Comparison of ENCODE assay signal across 24 cellular contexts in genomic region chr19:10003271-10003670, GRCh38. TPM values are rescaled to one million over a fixed set of nuclear protein-coding genes. Genes with fewer than 3 reads are reported as not detected.
"Had no signal": no experiment of that assay in that cellular context is flagged by ENCODE, and none has a peak within 500 bp of the region (broad histone marks: within the 10 kb centered on the region; RNA-seq: fewer than 3 reads in every experiment).

No MANE protein-coding gene starts in this region.

- H3K36me3 ChIP-seq: brain microvascular endothelial cell, lower lobe of right lung, upper lobe of left lung had no signal

- H3K4me3 Mint-ChIP-seq: activated CD4-positive, alpha-beta memory T cell treated with anti-CD3 and anti-CD28 coated beads, Interleukin-2, amount 10 ng/mL, durations not matched to agents 7 days and 5 days; activated CD4-positive, alpha-beta T cell treated with anti-CD3 and anti-CD28 coated beads, Interleukin-2, amount 10 ng/mL, durations not matched to agents 24 days and 14 days; activated naive CD4-positive, alpha-beta T cell treated with anti-CD3 and anti-CD28 coated beads, Interleukin-2, amount 50 U/mL, for 24 hours; nephron progenitor cell had no signal

- FAIRE-seq: kidney had no signal

- ATAC-seq: activated CD4-positive, CD25-positive, alpha-beta regulatory T cell treated with anti-CD3 and anti-CD28 coated beads, Interleukin-2, amount 50 U/mL, for 24 hours; foreskin keratinocyte; lower lobe of right lung; mucosa of descending colon had no signal

- H3K27me3 ChIP-seq: brain microvascular endothelial cell, foreskin keratinocyte, upper lobe of left lung had no signal

- H3K4me3 ChIP-seq: lower lobe of right lung, mucosa of descending colon, upper lobe of left lung had no signal

- H3K27ac Mint-ChIP-seq: activated CD4-positive, alpha-beta memory T cell treated with anti-CD3 and anti-CD28 coated beads, Interleukin-2, amount 10 ng/mL, durations not matched to agents 7 days and 5 days; activated CD4-positive, alpha-beta T cell treated with anti-CD3 and anti-CD28 coated beads, Interleukin-2, amount 10 ng/mL, durations not matched to agents 24 days and 14 days; nephron progenitor cell had no signal

- H3K9me3 Mint-ChIP-seq: activated CD4-positive, alpha-beta memory T cell treated with anti-CD3 and anti-CD28 coated beads, Interleukin-2, amount 10 ng/mL, durations not matched to agents 7 days and 5 days; activated CD4-positive, alpha-beta T cell treated with anti-CD3 and anti-CD28 coated beads, Interleukin-2, amount 10 ng/mL, durations not matched to agents 24 days and 14 days; activated naive CD4-positive, alpha-beta T cell treated with anti-CD3 and anti-CD28 coated beads, Interleukin-2, amount 50 U/mL, for 24 hours; nephron progenitor cell had no signal

- DNase-seq: activated CD4-positive, alpha-beta memory T cell treated with anti-CD3 and anti-CD28 coated beads, Interleukin-2, amount 10 ng/mL, durations not matched to agents 7 days and 5 days; activated CD4-positive, alpha-beta T cell treated with anti-CD3 and anti-CD28 coated beads, Interleukin-2, amount 10 ng/mL, durations not matched to agents 24 days and 14 days; activated gamma-delta T cell treated with Interleukin-2 at 50 U/mL for 16 hours; aorta; brain microvascular endothelial cell; caudate nucleus; effector memory CD4-positive, alpha-beta T cell; foreskin keratinocyte; kidney; lower lobe of right lung; mesendoderm; mucosa of descending colon; nephron progenitor cell; nucleus accumbens; stimulated activated CD4-positive, alpha-beta T cell treated with anti-CD3 and anti-CD28 coated beads, Interleukin-4, amount 100 ng/mL, for 1 hour; stimulated activated naive CD4-positive, alpha-beta T cell treated with Interleukin-2 at 50 U/mL for 16 hours; upper lobe of left lung had no signal

- H3K27ac ChIP-seq: brain microvascular endothelial cell, foreskin keratinocyte, lower lobe of right lung had no signal

- H3K9me3 ChIP-seq: lower lobe of right lung, mucosa of descending colon, upper lobe of left lung had no signal

RNA-seq across cellular contexts. Expression of gene COL5A3, which starts 7.0 kb away (rescaled TPM):
- total RNA-seq: renal cortical epithelial cell had no signal

RNA-seq across cellular contexts. Expression of gene RDH8, which starts 10.0 kb away (rescaled TPM):
- total RNA-seq: activated CD4-positive, alpha-beta memory T cell treated with anti-CD3 and anti-CD28 coated beads, Interleukin-2, amount 10 ng/mL, durations not matched to agents 7 days and 5 days; activated CD4-positive, alpha-beta T cell treated with anti-CD3 and anti-CD28 coated beads, Interleukin-2, amount 10 ng/mL, durations not matched to agents 24 days and 14 days; aorta; dermis microvascular lymphatic vessel endothelial cell; foreskin keratinocyte; kidney; lower lobe of right lung; mucosa of descending colon; posterior vena cava; renal cortical epithelial cell; T-helper 1 cell treated with Interleukin-12 subunit alpha and Interleukin-12 subunit beta and Interleukin-4 antibody, amounts not matched to agents 30 ng/mL and 1 ng/mL, for 36 hours; upper lobe of left lung had no signal
- polyA plus RNA-seq: aorta, esophagus, foreskin keratinocyte had no signal
